In genomic region chr4:2536193-2537010, GRCh38 we compare ENCODE assay signal across 8 cellular contexts. TPM values are rescaled to one million over a fixed set of nuclear protein-coding genes. Genes with fewer than 3 reads are reported as not detected.
A peak's percentile ranks its signal among the peaks of the same experiment; 100 is the strongest.
DNase-seq lines count a peak whose midpoint lies in the region; ATAC-seq and TF ChIP-seq lines count a peak whose summit lies in the region.

FAM193A (plus strand) TSS chr4:2536647; CDS start chr4:2536916, 269 bp downstream.

- H3K9me3 ChIP-seq in smooth muscle cell (replicated peaks; ENCODE audit: low read depth), result no peaks in the 10 kb centered on the region

- ATAC-seq in GM19025 (IDR thresholded peaks at IDR 0.05; ENCODE audit: low read depth, unreplicated experiment) (peak; percentile 85), HG03280 (IDR thresholded peaks at IDR 0.05; ENCODE audit: unreplicated experiment) (peak; percentile 90), activated B cell treated with CpG ODN at 0.5 μM for 24 hours (ENCODE audit: low read depth) (peak; percentile 92)

- H3K27me3 Mint-ChIP-seq in activated B cell treated with CpG ODN at 0.5 μM for 24 hours, result no peaks in the 10 kb centered on the region

- H3K4me1 Mint-ChIP-seq in activated B cell treated with CpG ODN at 0.5 μM for 24 hours, result peaks cover 23% of the 10 kb centered on the region

- peaks cover 8% of the 10 kb centered on the region for H3K4me1 ChIP-seq in smooth muscle cell (ENCODE audit: low read depth)

- no peak for TF ChIP-seq CTCF in activated B cell treated with CpG ODN at 0.5 μM for 24 hours (IDR thresholded peaks at IDR 0.05)
- no peak for TF ChIP-seq CTCF in cardiac fibroblast (IDR thresholded peaks at IDR 0.05; ENCODE audit: low read depth, low read length)
- no peak for TF ChIP-seq CTCF in smooth muscle cell (IDR thresholded peaks at IDR 0.05; ENCODE audit: borderline replicate concordance, insufficient read depth, poor library complexity, severe bottlenecking)

- H3K4me3 ChIP-seq in cardiac fibroblast (replicated peaks in 1 of 2; ENCODE audit: low read depth in 2 of 2, low read length in 2 of 2) (peak within 1 kb of the TSS; percentile 72 to 86), smooth muscle cell (peak within 1 kb of the TSS; percentile 89)

- H3K9ac ChIP-seq in smooth muscle cell (ENCODE audit: low read depth), result peak within 1 kb of the TSS; percentile 94

- DNase-seq in AG08396 (ENCODE audit: low spot score) (peak; percentile 97), NCI-H345 (lab: John Stamatoyannopoulos, UW) (peak; percentile 98), activated B cell treated with CpG ODN at 0.5 μM for 24 hours (peak; percentile 94), cardiac fibroblast (ENCODE audit: low read depth in 2 of 2) (peak; percentile 99 to 100), iPS-NIHi7 (ENCODE audit: extremely low spot score) (peak; percentile 95), smooth muscle cell (lab: John Stamatoyannopoulos, UW; ENCODE audit: unreplicated experiment) (peak; percentile 92)

- peak within 1 kb of the TSS; percentile 96 for H3K4me2 ChIP-seq in smooth muscle cell

- POLR2A ChIA-PET in activated B cell treated with CpG ODN at 0.5 μM for 24 hours (lab: Charles Lee), result interaction anchor here (0.6 to 3.7 kb wide), 19 partner anchors 9 to 847 kb away, joined by 3 to 54 read pairs (median 5); partner anchors contain the start of genes GRK4, HAUS3, POLN and RNF4

- no peak within 1 kb of the TSS for H2AFZ ChIP-seq in smooth muscle cell (ENCODE audit: low read depth)

- intact Hi-C loops in activated B cell treated with CpG ODN at 0.5 μM for 24 hours (cut with micrococcal nuclease), result loop anchor here (1.0 to 10.0 kb wide), 15 partner anchors 49 to 538 kb away; partner anchors contain the start of genes CFAP99, GRK4, HAUS3 and HTT

- H3K27ac Mint-ChIP-seq in activated B cell treated with CpG ODN at 0.5 μM for 24 hours, result peak within 1 kb of the TSS; percentile 90

- CTCF ChIA-PET in activated B cell treated with CpG ODN at 0.5 μM for 24 hours (lab: Charles Lee), result interaction anchor here (1.0 to 1.6 kb wide), 3 partner anchors 74 to 116 kb away, joined by 3 read pairs; no protein-coding TSS in a partner anchor

- no peaks in the 10 kb centered on the region for H3K9me3 Mint-ChIP-seq in activated B cell treated with CpG ODN at 0.5 μM for 24 hours

- 0% methylated on average over 12 of the region's 106 CpGs for WGBS in smooth muscle cell (ENCODE audit: low lambda C conversion rate)

- H3F3A ChIP-seq in smooth muscle cell (ENCODE audit: low read depth), result no peaks in the 10 kb centered on the region

- H3K27ac ChIP-seq in smooth muscle cell (ENCODE audit: low read depth), result peak within 1 kb of the TSS; percentile 82

- H3K36me3 ChIP-seq in smooth muscle cell (ENCODE audit: low read depth), result no peaks in the 10 kb centered on the region

- H3K4me3 Mint-ChIP-seq in activated B cell treated with CpG ODN at 0.5 μM for 24 hours, result peak within 1 kb of the TSS; percentile 92

- no peaks in the 10 kb centered on the region for H3K27me3 ChIP-seq in smooth muscle cell (ENCODE audit: low read depth)

- peaks cover 44% of the 10 kb centered on the region for H3K79me2 ChIP-seq in smooth muscle cell (ENCODE audit: low read depth)

- peaks cover 42% of the 10 kb centered on the region for H4K20me1 ChIP-seq in smooth muscle cell (ENCODE audit: low read depth)

- H3K36me3 Mint-ChIP-seq in activated B cell treated with CpG ODN at 0.5 μM for 24 hours (ENCODE audit: low read depth), result peaks cover 3% of the 10 kb centered on the region

RNA-seq across cellular contexts. Expression of gene FAM193A, which starts in this region (rescaled TPM):
- total RNA-seq in activated B cell treated with CpG ODN at 0.5 μM for 24 hours, result 40.0 and 42.8 TPM in 2 replicates
- 7.8 and 12.2 TPM in 2 replicates for total RNA-seq in smooth muscle cell
- 8.3 and 12.7 TPM in 2 replicates for polyA plus RNA-seq in smooth muscle cell

Comparison
In these comparisons a context has a peak if more than half of its experiments do, and no peak if none do; other contexts are left out.
1. Peak in every context shown above with its lines: DNase-seq, ATAC-seq, H3K4me3 ChIP-seq and H3K27ac ChIP-seq.